Comparison of ENCODE assay signal across 1 cellular context in genomic region chr1:156054500-156055342, GRCh38.
TF ChIP-seq lines count a peak whose summit lies in the region.

LAMTOR2 (plus strand) TSS chr1:156054782; CDS start chr1:156054890, 108 bp downstream.

TF ChIP-seq in GM12878, 131 proteins besides CTCF, POLR2A, EP300 and RAD21 (continued from another document and continues in another):
- TF ChIP-seq, protein P1, sequence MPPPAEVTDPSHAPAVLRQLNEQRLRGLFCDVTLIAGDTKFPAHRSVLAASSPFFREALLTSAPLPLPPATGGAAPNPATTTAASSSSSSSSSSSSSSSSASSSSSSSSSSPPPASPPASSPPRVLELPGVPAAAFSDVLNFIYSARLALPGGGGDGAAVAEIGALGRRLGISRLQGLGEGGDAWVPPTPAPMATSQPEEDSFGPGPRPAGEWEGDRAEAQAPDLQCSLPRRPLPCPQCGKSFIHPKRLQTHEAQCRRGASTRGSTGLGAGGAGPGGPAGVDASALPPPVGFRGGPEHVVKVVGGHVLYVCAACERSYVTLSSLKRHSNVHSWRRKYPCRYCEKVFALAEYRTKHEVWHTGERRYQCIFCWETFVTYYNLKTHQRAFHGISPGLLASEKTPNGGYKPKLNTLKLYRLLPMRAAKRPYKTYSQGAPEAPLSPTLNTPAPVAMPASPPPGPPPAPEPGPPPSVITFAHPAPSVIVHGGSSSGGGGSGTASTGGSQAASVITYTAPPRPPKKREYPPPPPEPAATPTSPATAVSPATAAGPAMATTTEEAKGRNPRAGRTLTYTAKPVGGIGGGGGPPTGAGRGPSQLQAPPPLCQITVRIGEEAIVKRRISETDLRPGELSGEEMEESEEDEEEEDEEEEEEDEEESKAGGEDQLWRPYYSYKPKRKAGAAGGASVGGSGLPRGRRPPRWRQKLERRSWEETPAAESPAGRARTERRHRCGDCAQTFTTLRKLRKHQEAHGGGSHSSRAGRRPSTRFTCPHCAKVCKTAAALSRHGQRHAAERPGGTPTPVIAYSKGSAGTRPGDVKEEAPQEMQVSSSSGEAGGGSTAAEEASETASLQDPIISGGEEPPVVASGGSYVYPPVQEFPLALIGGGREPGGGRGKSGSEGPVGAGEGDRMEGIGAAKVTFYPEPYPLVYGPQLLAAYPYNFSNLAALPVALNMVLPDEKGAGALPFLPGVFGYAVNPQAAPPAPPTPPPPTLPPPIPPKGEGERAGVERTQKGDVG (CRISPR knock-in tag; IDR thresholded peaks at IDR 0.05): no peak
- TF ChIP-seq CHD1 (IDR thresholded peaks at IDR 0.05; ENCODE audit: low read depth, low read length) (no peak), BCLAF1 (IDR thresholded peaks at IDR 0.05) (no peak), ZNF384 (IDR thresholded peaks at IDR 0.05; ENCODE audit: borderline replicate concordance, low read depth, low read length) (no peak), IRF3 (IDR thresholded peaks at IDR 0.05) (no peak), TAF1 (IDR thresholded peaks at IDR 0.05; ENCODE audit: borderline replicate concordance, low read depth, low read length) (peak; percentile 62; the same call in 1 of the 2 replicates), BRCA1 (IDR thresholded peaks at IDR 0.05; ENCODE audit: low read depth, low read length) (no peak), BACH1 (IDR thresholded peaks at IDR 0.05; ENCODE audit: borderline replicate concordance) (no peak), NRF1 (conservative IDR thresholded peaks at IDR 0.05; ENCODE audit: low read depth, low read length) (no peak), HDAC2 (IDR thresholded peaks at IDR 0.05) (0 out of 2 replicates have a peak, but pooled peaks have one; percentile 33), RB1 (IDR thresholded peaks at IDR 0.05; ENCODE audit: borderline replicate concordance) (peak; percentile 71; the same call in 1 of the 2 replicates), FOS (IDR thresholded peaks at IDR 0.05; ENCODE audit: borderline replicate concordance, extremely low read depth, insufficient read length) (no peak), SMC3 (IDR thresholded peaks at IDR 0.05; ENCODE audit: borderline replicate concordance, low read length) (no peak), NR2F1 (conservative IDR thresholded peaks at IDR 0.05) (no peak), NFXL1 (IDR thresholded peaks at IDR 0.05; ENCODE audit: borderline replicate concordance) (no peak), MLLT1 (IDR thresholded peaks at IDR 0.05) (peak; percentile 31; the same call in 1 of the 2 replicates), ASH2L (IDR thresholded peaks at IDR 0.05; ENCODE audit: borderline replicate concordance, low read depth) (0 out of 2 replicates have a peak, but pooled peaks have one; percentile 34), EED (IDR thresholded peaks at IDR 0.05; ENCODE audit: low read depth) (0 out of 2 replicates have a peak, but pooled peaks have one; percentile 29), E2F4 (IDR thresholded peaks at IDR 0.05; ENCODE audit: low read depth, low read length) (no peak), ELK1 (IDR thresholded peaks at IDR 0.05; ENCODE audit: low read depth, low read length) (no peak), ZSCAN29 (IDR thresholded peaks at IDR 0.05) (no peak), PKNOX1 (IDR thresholded peaks at IDR 0.05) (no peak), BHLHE40 (IDR thresholded peaks at IDR 0.05; ENCODE audit: borderline replicate concordance in 1 of 2, low read depth in 2 of 2, low read length in 1 of 2) (peak in 1 of 2 experiments; percentile 44; a peak in 1 of 4 replicates), ZNF217 (IDR thresholded peaks at IDR 0.05) (no peak), USF1 (IDR thresholded peaks at IDR 0.05; ENCODE audit: borderline replicate concordance, extremely low read length, insufficient read depth, low read depth, low read length) (no peak), SP1 (IDR thresholded peaks at IDR 0.05; ENCODE audit: low read depth, low read length) (peak; percentile 61), EGR1 (IDR thresholded peaks at IDR 0.05; ENCODE audit: borderline replicate concordance in 1 of 2, low read depth in 2 of 2, low read length in 2 of 2) (peak in 1 of 2 experiments; percentile 49; a peak in 2 of 3 replicates), MAX (IDR thresholded peaks at IDR 0.05; ENCODE audit: low read depth, low read length) (peak; percentile 94), SUPT20H (IDR thresholded peaks at IDR 0.05; ENCODE audit: borderline replicate concordance, control insufficient read depth, low read depth, low read length) (no peak), NKRF (conservative IDR thresholded peaks at IDR 0.05) (peak; percentile 36), MYC (IDR thresholded peaks at IDR 0.05; ENCODE audit: insufficient read depth, insufficient read length, insufficient replicate concordance, low read length, severe bottlenecking) (peak; percentile 89)
- TF ChIP-seq, protein P2, sequence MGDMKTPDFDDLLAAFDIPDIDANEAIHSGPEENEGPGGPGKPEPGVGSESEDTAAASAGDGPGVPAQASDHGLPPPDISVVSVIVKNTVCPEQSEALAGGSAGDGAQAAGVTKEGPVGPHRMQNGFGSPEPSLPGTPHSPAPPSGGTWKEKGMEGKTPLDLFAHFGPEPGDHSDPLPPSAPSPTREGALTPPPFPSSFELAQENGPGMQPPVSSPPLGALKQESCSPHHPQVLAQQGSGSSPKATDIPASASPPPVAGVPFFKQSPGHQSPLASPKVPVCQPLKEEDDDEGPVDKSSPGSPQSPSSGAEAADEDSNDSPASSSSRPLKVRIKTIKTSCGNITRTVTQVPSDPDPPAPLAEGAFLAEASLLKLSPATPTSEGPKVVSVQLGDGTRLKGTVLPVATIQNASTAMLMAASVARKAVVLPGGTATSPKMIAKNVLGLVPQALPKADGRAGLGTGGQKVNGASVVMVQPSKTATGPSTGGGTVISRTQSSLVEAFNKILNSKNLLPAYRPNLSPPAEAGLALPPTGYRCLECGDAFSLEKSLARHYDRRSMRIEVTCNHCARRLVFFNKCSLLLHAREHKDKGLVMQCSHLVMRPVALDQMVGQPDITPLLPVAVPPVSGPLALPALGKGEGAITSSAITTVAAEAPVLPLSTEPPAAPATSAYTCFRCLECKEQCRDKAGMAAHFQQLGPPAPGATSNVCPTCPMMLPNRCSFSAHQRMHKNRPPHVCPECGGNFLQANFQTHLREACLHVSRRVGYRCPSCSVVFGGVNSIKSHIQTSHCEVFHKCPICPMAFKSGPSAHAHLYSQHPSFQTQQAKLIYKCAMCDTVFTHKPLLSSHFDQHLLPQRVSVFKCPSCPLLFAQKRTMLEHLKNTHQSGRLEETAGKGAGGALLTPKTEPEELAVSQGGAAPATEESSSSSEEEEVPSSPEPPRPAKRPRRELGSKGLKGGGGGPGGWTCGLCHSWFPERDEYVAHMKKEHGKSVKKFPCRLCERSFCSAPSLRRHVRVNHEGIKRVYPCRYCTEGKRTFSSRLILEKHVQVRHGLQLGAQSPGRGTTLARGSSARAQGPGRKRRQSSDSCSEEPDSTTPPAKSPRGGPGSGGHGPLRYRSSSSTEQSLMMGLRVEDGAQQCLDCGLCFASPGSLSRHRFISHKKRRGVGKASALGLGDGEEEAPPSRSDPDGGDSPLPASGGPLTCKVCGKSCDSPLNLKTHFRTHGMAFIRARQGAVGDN (IDR thresholded peaks at IDR 0.05): no peak
- TF ChIP-seq, protein P3, sequence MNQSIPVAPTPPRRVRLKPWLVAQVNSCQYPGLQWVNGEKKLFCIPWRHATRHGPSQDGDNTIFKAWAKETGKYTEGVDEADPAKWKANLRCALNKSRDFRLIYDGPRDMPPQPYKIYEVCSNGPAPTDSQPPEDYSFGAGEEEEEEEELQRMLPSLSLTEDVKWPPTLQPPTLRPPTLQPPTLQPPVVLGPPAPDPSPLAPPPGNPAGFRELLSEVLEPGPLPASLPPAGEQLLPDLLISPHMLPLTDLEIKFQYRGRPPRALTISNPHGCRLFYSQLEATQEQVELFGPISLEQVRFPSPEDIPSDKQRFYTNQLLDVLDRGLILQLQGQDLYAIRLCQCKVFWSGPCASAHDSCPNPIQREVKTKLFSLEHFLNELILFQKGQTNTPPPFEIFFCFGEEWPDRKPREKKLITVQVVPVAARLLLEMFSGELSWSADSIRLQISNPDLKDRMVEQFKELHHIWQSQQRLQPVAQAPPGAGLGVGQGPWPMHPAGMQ (IDR thresholded peaks at IDR 0.05; ENCODE audit: borderline replicate concordance): no peak
